Comparison of ENCODE assay signal across 40 cellular contexts in genomic region chr15:55778932-55779331, GRCh38. TPM values are rescaled to one million over a fixed set of nuclear protein-coding genes. Genes with fewer than 3 reads are reported as not detected.
"Had no signal": no experiment of that assay in that cellular context is flagged by ENCODE, and none has a peak within 500 bp of the region (broad histone marks: within the 10 kb centered on the region; RNA-seq: fewer than 3 reads in every experiment).

No MANE protein-coding gene starts in this region.

- H3K27ac Mint-ChIP-seq: activated B cell treated with CpG ODN at 0.5 μM for 24 hours; activated CD4-positive, alpha-beta memory T cell treated with anti-CD3 and anti-CD28 coated beads for 36 hours; activated CD4-positive, alpha-beta T cell treated with anti-CD3 and anti-CD28 coated beads, Interleukin-2, amount 10 ng/mL, durations not matched to agents 24 days and 14 days; activated CD8-positive, alpha-beta T cell treated with anti-CD3 and anti-CD28 coated beads for 36 hours; activated naive CD4-positive, alpha-beta T cell treated with anti-CD3 and anti-CD28 coated beads for 36 hours; activated naive CD4-positive, alpha-beta T cell treated with anti-CD3 and anti-CD28 coated beads, Interleukin-2, amount 50 U/mL, for 24 hours; activated naive CD8-positive, alpha-beta T cell; activated naive CD8-positive, alpha-beta T cell treated with anti-CD3 and anti-CD28 coated beads, Interleukin-2, amount 10 ng/mL, durations not matched to agents 7 days and 5 days; activated naive CD8-positive, alpha-beta T cell treated with anti-CD3 and anti-CD28 coated beads, Interleukin-2, amount 50 U/mL, for 24 hours; activated T-cell treated with anti-CD3 and anti-CD28 coated beads, Interleukin-2, amount 50 U/mL, for 72 hours; activated T-helper 1 cell treated with anti-CD3 and anti-CD28 coated beads, Interleukin-12 subunit alpha, Interleukin-12 subunit beta, Interleukin-2, Interleukin-4 antibody, amounts not matched to agents 30 ng/mL and 10 ng/mL and 1 ng/mL, durations not matched to agents 14 hours and 24 hours and 36 hours; activated T-helper 17 cell treated with anti-CD3 and anti-CD28 coated beads, Interleukin-2, amount 50 U/mL, for 72 hours; brain; T-helper 1 cell treated with Interleukin-12 subunit alpha and Interleukin-12 subunit beta and Interleukin-4 antibody, amounts not matched to agents 30 μg/mL and 1 μg/mL, for 36 hours; T-helper 2 cell treated with Interferon-gamma antibody and Interleukin-4, amounts not matched to agents 5 μg/mL and 100 μg/mL, for 36 hours had no signal

- H3K9me3 ChIP-seq: ascending aorta had no signal

- ATAC-seq: activated CD8-positive, alpha-beta T cell treated with anti-CD3 and anti-CD28 coated beads for 36 hours; activated naive CD8-positive, alpha-beta T cell treated with anti-CD3 and anti-CD28 coated beads, Interleukin-2, amount 50 U/mL, for 24 hours; activated T-cell treated with anti-CD3 and anti-CD28 coated beads, Interleukin-2, amount 50 U/mL, for 4 hours; activated T-cell treated with anti-CD3 and anti-CD28 coated beads, Interleukin-2, amount 50 U/mL, for 72 hours; activated T-helper 17 cell treated with anti-CD3 and anti-CD28 coated beads, Interleukin-2, amount 50 U/mL, for 72 hours had no signal

- H3K36me3 ChIP-seq: ascending aorta, cardiac muscle cell had no signal

- H3K27me3 Mint-ChIP-seq: activated T-helper 17 cell treated with anti-CD3 and anti-CD28 coated beads, Interleukin-2, amount 50 U/mL, for 72 hours had no signal

- FAIRE-seq: bronchial epithelial cell, TTC549 had no signal

- H3K4me1 ChIP-seq: ascending aorta had no signal

- H3K9me3 Mint-ChIP-seq: activated B cell treated with CpG ODN at 0.5 μM for 24 hours; activated CD4-positive, alpha-beta memory T cell treated with anti-CD3 and anti-CD28 coated beads for 36 hours; activated CD4-positive, alpha-beta T cell treated with anti-CD3 and anti-CD28 coated beads, Interleukin-2, amount 10 ng/mL, durations not matched to agents 24 days and 14 days; activated CD8-positive, alpha-beta T cell treated with anti-CD3 and anti-CD28 coated beads for 36 hours; activated naive CD4-positive, alpha-beta T cell treated with anti-CD3 and anti-CD28 coated beads, Interleukin-2, amount 50 U/mL, for 24 hours; activated naive CD8-positive, alpha-beta T cell treated with anti-CD3 and anti-CD28 coated beads, Interleukin-2, amount 10 ng/mL, durations not matched to agents 7 days and 5 days; activated naive CD8-positive, alpha-beta T cell treated with anti-CD3 and anti-CD28 coated beads, Interleukin-2, amount 50 U/mL, for 24 hours; activated T-cell treated with anti-CD3 and anti-CD28 coated beads, Interleukin-2, amount 50 U/mL, for 4 hours; activated T-cell treated with anti-CD3 and anti-CD28 coated beads, Interleukin-2, amount 50 U/mL, for 72 hours; activated T-helper 1 cell treated with anti-CD3 and anti-CD28 coated beads, Interleukin-12 subunit alpha, Interleukin-12 subunit beta, Interleukin-2, Interleukin-4 antibody, amounts not matched to agents 30 ng/mL and 10 ng/mL and 1 ng/mL, durations not matched to agents 14 hours and 24 hours and 36 hours; activated T-helper 17 cell treated with anti-CD3 and anti-CD28 coated beads, Interleukin-2, amount 50 U/mL, for 72 hours; central memory CD8-positive, alpha-beta T cell; T-helper 1 cell treated with Interleukin-12 subunit alpha and Interleukin-12 subunit beta and Interleukin-4 antibody, amounts not matched to agents 30 μg/mL and 1 μg/mL, for 36 hours; T-helper 2 cell treated with Interferon-gamma antibody and Interleukin-4, amounts not matched to agents 5 μg/mL and 100 μg/mL, for 36 hours had no signal

- H3K36me3 Mint-ChIP-seq: activated CD4-positive, alpha-beta memory T cell treated with anti-CD3 and anti-CD28 coated beads for 36 hours; activated naive CD4-positive, alpha-beta T cell treated with anti-CD3 and anti-CD28 coated beads, Interleukin-2, amount 50 U/mL, for 24 hours; activated naive CD8-positive, alpha-beta T cell; activated naive CD8-positive, alpha-beta T cell treated with anti-CD3 and anti-CD28 coated beads, Interleukin-2, amount 10 ng/mL, durations not matched to agents 7 days and 5 days; brain had no signal

- H3K4me3 Mint-ChIP-seq: activated B cell treated with CpG ODN at 0.5 μM for 24 hours; activated CD4-positive, alpha-beta memory T cell treated with anti-CD3 and anti-CD28 coated beads for 36 hours; activated CD4-positive, alpha-beta T cell treated with anti-CD3 and anti-CD28 coated beads, Interleukin-2, amount 10 ng/mL, durations not matched to agents 24 days and 14 days; activated CD8-positive, alpha-beta T cell treated with anti-CD3 and anti-CD28 coated beads for 36 hours; activated naive CD4-positive, alpha-beta T cell treated with anti-CD3 and anti-CD28 coated beads for 36 hours; activated naive CD4-positive, alpha-beta T cell treated with anti-CD3 and anti-CD28 coated beads, Interleukin-2, amount 50 U/mL, for 24 hours; activated naive CD8-positive, alpha-beta T cell; activated naive CD8-positive, alpha-beta T cell treated with anti-CD3 and anti-CD28 coated beads, Interleukin-2, amount 10 ng/mL, durations not matched to agents 7 days and 5 days; activated naive CD8-positive, alpha-beta T cell treated with anti-CD3 and anti-CD28 coated beads, Interleukin-2, amount 50 U/mL, for 24 hours; activated T-cell treated with anti-CD3 and anti-CD28 coated beads, Interleukin-2, amount 50 U/mL, for 4 hours; activated T-cell treated with anti-CD3 and anti-CD28 coated beads, Interleukin-2, amount 50 U/mL, for 72 hours; activated T-helper 1 cell treated with anti-CD3 and anti-CD28 coated beads, Interleukin-12 subunit alpha, Interleukin-12 subunit beta, Interleukin-2, Interleukin-4 antibody, amounts not matched to agents 30 ng/mL and 10 ng/mL and 1 ng/mL, durations not matched to agents 14 hours and 24 hours and 36 hours; activated T-helper 17 cell treated with anti-CD3 and anti-CD28 coated beads, Interleukin-2, amount 50 U/mL, for 72 hours; brain; central memory CD8-positive, alpha-beta T cell; T-helper 1 cell treated with Interleukin-12 subunit alpha and Interleukin-12 subunit beta and Interleukin-4 antibody, amounts not matched to agents 30 μg/mL and 1 μg/mL, for 36 hours; T-helper 2 cell treated with Interferon-gamma antibody and Interleukin-4, amounts not matched to agents 5 μg/mL and 100 μg/mL, for 36 hours had no signal

- H3K27me3 ChIP-seq: ascending aorta, cardiac muscle cell had no signal

- DNase-seq: activated B cell treated with CpG ODN at 0.5 μM for 24 hours; activated CD4-positive, alpha-beta memory T cell treated with anti-CD3 and anti-CD28 coated beads for 36 hours; activated CD4-positive, alpha-beta T cell treated with anti-CD3 and anti-CD28 coated beads for 4 hours; activated CD4-positive, alpha-beta T cell treated with anti-CD3 and anti-CD28 coated beads, Interleukin-2, amount 10 ng/mL, durations not matched to agents 24 days and 14 days; activated CD4-positive, alpha-beta T cell treated with anti-CD3 and anti-CD28 coated beads, Interleukin-2, amount 50 U/mL, for 1 hour; activated CD4-positive, alpha-beta T cell treated with anti-CD3 and anti-CD28 coated beads, Interleukin-2, amount 50 U/mL, for 4 hours; activated CD4-positive, CD25-positive, alpha-beta regulatory T cell treated with anti-CD3 and anti-CD28 coated beads, Interleukin-2, amount 50 U/mL, for 72 hours; activated CD8-positive, alpha-beta memory T cell treated with anti-CD3 and anti-CD28 coated beads, Interleukin-2, amount 50 U/mL, for 4 hours; activated CD8-positive, alpha-beta T cell treated with anti-CD3 and anti-CD28 coated beads for 36 hours; activated effector memory CD4-positive, alpha-beta T cell treated with anti-CD3 and anti-CD28 coated beads, Interleukin-2, amount 50 U/mL, for 16 hours; activated gamma-delta T cell treated with Interleukin-2 at 50 U/mL for 16 hours; activated naive CD4-positive, alpha-beta T cell; activated naive CD4-positive, alpha-beta T cell treated with anti-CD3 and anti-CD28 coated beads for 36 hours; activated naive CD8-positive, alpha-beta T cell treated with anti-CD3 and anti-CD28 coated beads, Interleukin-2, amount 10 ng/mL, durations not matched to agents 7 days and 5 days; activated naive CD8-positive, alpha-beta T cell treated with anti-CD3 and anti-CD28 coated beads, Interleukin-2, amount 50 U/mL, for 24 hours; activated T-cell treated with anti-CD3 and anti-CD28 coated beads for 4 hours; activated T-cell treated with anti-CD3 and anti-CD28 coated beads, Interleukin-2, amount 50 U/mL, for 1 hour; activated T-cell treated with anti-CD3 and anti-CD28 coated beads, Interleukin-2, amount 50 U/mL, for 4 hours; activated T-cell treated with anti-CD3 and anti-CD28 coated beads, Interleukin-2, amount 50 U/mL, for 72 hours; amygdala; anterior cingulate cortex; caudate nucleus; cerebellar nuclear complex; T-helper 1 cell; T-helper 2 cell; T-helper 9 cell had no signal

- H3K4me1 Mint-ChIP-seq: activated B cell treated with CpG ODN at 0.5 μM for 24 hours; activated CD4-positive, alpha-beta T cell treated with anti-CD3 and anti-CD28 coated beads, Interleukin-2, amount 10 ng/mL, durations not matched to agents 24 days and 14 days; activated naive CD4-positive, alpha-beta T cell treated with anti-CD3 and anti-CD28 coated beads, Interleukin-2, amount 50 U/mL, for 24 hours; activated naive CD8-positive, alpha-beta T cell treated with anti-CD3 and anti-CD28 coated beads, Interleukin-2, amount 10 ng/mL, durations not matched to agents 7 days and 5 days; activated naive CD8-positive, alpha-beta T cell treated with anti-CD3 and anti-CD28 coated beads, Interleukin-2, amount 50 U/mL, for 24 hours; activated T-helper 17 cell treated with anti-CD3 and anti-CD28 coated beads, Interleukin-2, amount 50 U/mL, for 72 hours; central memory CD8-positive, alpha-beta T cell had no signal

- H3K4me3 ChIP-seq: ascending aorta, cardiac muscle cell had no signal

- H3K27ac ChIP-seq: ascending aorta, cardiac muscle cell, VCaP had no signal

RNA-seq across cellular contexts. Expression of gene PRTG, which starts 36.0 kb away (rescaled TPM):
- total RNA-seq: activated B cell treated with CpG ODN at 0.5 μM for 24 hours; activated CD4-positive, alpha-beta memory T cell treated with anti-CD3 and anti-CD28 coated beads for 36 hours; activated CD4-positive, alpha-beta T cell treated with anti-CD3 and anti-CD28 coated beads, Interleukin-2, amount 10 ng/mL, durations not matched to agents 24 days and 14 days; activated CD8-positive, alpha-beta memory T cell treated with anti-CD3 and anti-CD28 coated beads for 36 hours; activated CD8-positive, alpha-beta T cell treated with anti-CD3 and anti-CD28 coated beads for 36 hours; activated naive CD4-positive, alpha-beta T cell treated with anti-CD3 and anti-CD28 coated beads for 36 hours; activated naive CD8-positive, alpha-beta T cell treated with anti-CD3 and anti-CD28 coated beads, Interleukin-2, amount 10 ng/mL, durations not matched to agents 7 days and 5 days; activated T-cell treated with anti-CD3 and anti-CD28 coated beads, Interleukin-2, amount 50 U/mL, for 4 hours; activated T-helper 1 cell treated with anti-CD3 and anti-CD28 coated beads, Interleukin-12 subunit alpha, Interleukin-12 subunit beta, Interleukin-2, Interleukin-4 antibody, amounts not matched to agents 30 ng/mL and 10 ng/mL and 1 ng/mL, durations not matched to agents 14 hours and 24 hours and 36 hours; activated T-helper 17 cell treated with anti-CD3 and anti-CD28 coated beads, Interleukin-2, amount 50 U/mL, for 72 hours had no signal
